Comparison of ENCODE assay signal across 1 cellular context in genomic region chr2:216991563-216991962, GRCh38.
TF ChIP-seq lines count a peak whose summit lies in the region.

No MANE protein-coding gene starts in this region.

TF ChIP-seq in K562, 482 proteins besides CTCF, POLR2A, EP300 and RAD21:
- peak; percentile 84 for TF ChIP-seq TFE3 (CRISPR knock-in tag; IDR thresholded peaks at IDR 0.05)
- no peak for TF ChIP-seq CEBPG (CRISPR knock-in tag; IDR thresholded peaks at IDR 0.05)
- TF ChIP-seq CEBPG (tag; conservative IDR thresholded peaks at IDR 0.05 in 1 of 2, IDR thresholded peaks at IDR 0.05 in 1 of 2), result 0 out of 4 replicates have a peak, but pooled peaks of 1 of the 2 experiments have one; percentile 10
- TF ChIP-seq NR3C1 (CRISPR knock-in tag; IDR thresholded peaks at IDR 0.05), result no peak
- TF ChIP-seq RAD51 (IDR thresholded peaks at IDR 0.05; ENCODE audit: borderline replicate concordance, low read depth), result peak; percentile 25; the same call in 1 of the 2 replicates
